8 cellular contexts compared by ENCODE assay signal in the genomic region with DNA sequence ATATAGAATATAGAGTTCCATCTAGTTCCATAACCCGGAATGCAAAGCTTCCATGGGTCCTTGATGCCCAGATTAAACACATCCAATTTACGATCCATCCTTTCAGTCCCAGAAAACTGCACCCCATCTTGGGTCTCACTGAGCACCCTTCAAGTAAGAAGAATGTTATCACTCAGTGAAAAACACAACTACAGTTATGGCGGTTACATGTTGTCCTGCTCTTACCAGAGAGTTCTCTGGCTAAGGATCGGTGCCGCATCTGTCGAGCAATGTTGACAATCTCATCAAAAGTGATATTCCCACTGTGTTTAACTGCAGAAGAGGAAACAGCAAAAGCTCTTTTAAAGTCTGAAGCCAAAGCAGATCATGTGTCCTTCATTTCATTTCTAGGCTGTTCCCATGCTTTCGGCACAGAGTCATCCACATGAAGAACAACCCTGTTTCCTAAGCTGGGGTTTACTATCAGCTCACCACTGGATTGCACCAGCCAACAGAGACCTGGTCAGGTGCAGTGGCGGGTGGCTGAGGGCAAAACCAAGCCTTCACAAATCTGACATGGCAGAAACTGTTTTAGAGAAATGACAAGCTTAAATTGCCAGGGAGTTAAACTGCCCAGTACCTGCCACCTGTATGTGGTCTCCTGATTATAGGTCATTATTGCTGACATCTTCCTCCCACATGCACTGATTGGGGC. TPM values are rescaled to one million over a fixed set of nuclear protein-coding genes. Genes with fewer than 3 reads are reported as not detected.
DNase-seq lines count a peak whose midpoint lies in the region; ATAC-seq and TF ChIP-seq lines count a peak whose summit lies in the region.

No MANE protein-coding gene starts in this region.

- H3K27me3 Mint-ChIP-seq in MCF 10A (ENCODE audit: insufficient read depth, unreplicated experiment) (no peaks in the 10 kb centered on the region), nephron progenitor cell (ENCODE audit: low read depth, poor library complexity) (no peaks in the 10 kb centered on the region)

- DNase-seq in EL (peak; percentile 14), NB4 (ENCODE audit: low read depth) (peak; percentile 17), MCF 10A (ENCODE audit: unreplicated experiment) (peak; percentile 25), nephron progenitor cell (no peak), SKM-1 treated with dmso at 0.1 percent for 144 hours (lab: John Stamatoyannopoulos, UW; ENCODE audit: unreplicated experiment) (no peak)

- TF ChIP-seq CTCF in NB4 (IDR thresholded peaks at IDR 0.05; ENCODE audit: low read depth, low read length) (no peak), MCF 10A (IDR thresholded peaks at IDR 0.05; ENCODE audit: unreplicated experiment) (no peak), nephron progenitor cell (IDR thresholded peaks at IDR 0.05) (no peak)

- POLR2A ChIA-PET in MCF 10A (lab: Yijun Ruan, JAX): interaction anchor here (0.7 to 2.7 kb wide), 7 partner anchors 13 to 828 kb away, joined by 3 to 17 read pairs (median 3); a partner anchor contains a TSS

- no peak for TF ChIP-seq POLR2A in NB4 (IDR thresholded peaks at IDR 0.05; ENCODE audit: extremely low read depth, insufficient read length)

- peak overlapping the region; percentile 100 for H3K4me3 ChIP-seq in NB4 (ENCODE audit: low read depth, low read length)

- H3K4me1 Mint-ChIP-seq in MCF 10A (ENCODE audit: insufficient read depth, unreplicated experiment) (peaks cover 55% of the 10 kb centered on the region), nephron progenitor cell (peaks cover 40% of the 10 kb centered on the region)

- H3K9me3 Mint-ChIP-seq in MCF 10A (ENCODE audit: unreplicated experiment) (no peaks in the 10 kb centered on the region), nephron progenitor cell (peaks cover 15% of the 10 kb centered on the region)

- no peak for ATAC-seq in HG03565 (IDR thresholded peaks at IDR 0.05; ENCODE audit: unreplicated experiment)
- ATAC-seq in GM21529 (IDR thresholded peaks at IDR 0.05; ENCODE audit: unreplicated experiment): no peak
- ATAC-seq in GM19324 (IDR thresholded peaks at IDR 0.05; ENCODE audit: low FRiP score, unreplicated experiment): no peak

- CTCF ChIA-PET in MCF 10A (lab: Yijun Ruan, JAX): no interaction called here

- peaks cover 86% of the 10 kb centered on the region for H3K36me3 Mint-ChIP-seq in MCF 10A (ENCODE audit: insufficient read depth, unreplicated experiment)
- peaks cover 72% of the 10 kb centered on the region for H3K36me3 Mint-ChIP-seq in nephron progenitor cell (ENCODE audit: low read depth)

- H3K27ac Mint-ChIP-seq in MCF 10A (ENCODE audit: low read depth, unreplicated experiment) (peak overlapping the region; percentile 97), nephron progenitor cell (peak overlapping the region; percentile 100)

- intact Hi-C loops in MCF 10A (cut with micrococcal nuclease): loop anchor here (5.0 to 10.0 kb wide), 2 partner anchors 86 to 233 kb away; no protein-coding TSS in a partner anchor

- peak overlapping the region; percentile 93 for H3K4me3 Mint-ChIP-seq in MCF 10A (ENCODE audit: unreplicated experiment)
- H3K4me3 Mint-ChIP-seq in nephron progenitor cell: peak overlapping the region; percentile 92

- no TSS peak for BruUV-seq in MCF 10A (replicated peaks; lab: Mats Ljungman, UMichigan)

RNA-seq across cellular contexts. Expression of a gene that starts 2.9 kb away (rescaled TPM):
- 3,086 and 3,252 TPM in 2 replicates for total RNA-seq in MCF 10A (2022)

RNA-seq across cellular contexts. Expression of a gene that starts 3.1 kb away (rescaled TPM):
- 23.5 and 26.2 TPM in 2 replicates for total RNA-seq in MCF 10A (2022)

RNA-seq across cellular contexts. Expression of a gene that starts 24.1 kb away (rescaled TPM):
- 7.9 and 9.3 TPM in 2 replicates for total RNA-seq in MCF 10A (2022)

RNA-seq across cellular contexts. Expression of a gene that starts 51.3 kb away (rescaled TPM):
- 13.7 and 14.0 TPM in 2 replicates for total RNA-seq in MCF 10A (2022)

Comparison
In these comparisons a context has a peak if more than half of its experiments do, and no peak if none do; other contexts are left out.
1. DNase-seq: peak in EL (single experiment), NB4 (single experiment) and MCF 10A (single experiment); none in nephron progenitor cell (single experiment) and SKM-1 treated with dmso at 0.1 percent for 144 hours (single experiment).